In the genomic region with DNA sequence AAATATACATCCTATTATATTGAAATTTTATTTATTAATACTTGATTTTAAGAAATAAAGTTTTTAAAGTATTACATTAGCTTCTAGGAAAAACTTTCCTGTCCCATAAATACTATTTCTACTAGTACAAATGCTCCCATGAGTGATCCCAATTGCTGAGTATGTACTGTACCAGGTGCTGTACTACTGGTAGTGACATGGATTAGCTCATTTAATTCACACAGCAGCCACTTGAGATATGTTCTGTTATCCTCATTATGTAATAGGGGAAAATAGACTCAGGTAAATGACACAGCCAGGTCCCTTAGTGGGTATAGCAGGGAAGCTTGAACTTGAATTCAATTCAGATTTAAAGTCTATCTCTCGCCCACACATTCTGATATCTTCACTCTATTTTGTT, we compare ENCODE assay signal across 1 cellular context.
TF ChIP-seq lines count a peak whose summit lies in the region.

No MANE protein-coding gene starts in this region.

TF ChIP-seq in GM23338, 12 proteins besides CTCF, POLR2A, EP300 and RAD21 (continued from another document):
- TF ChIP-seq, protein P1, sequence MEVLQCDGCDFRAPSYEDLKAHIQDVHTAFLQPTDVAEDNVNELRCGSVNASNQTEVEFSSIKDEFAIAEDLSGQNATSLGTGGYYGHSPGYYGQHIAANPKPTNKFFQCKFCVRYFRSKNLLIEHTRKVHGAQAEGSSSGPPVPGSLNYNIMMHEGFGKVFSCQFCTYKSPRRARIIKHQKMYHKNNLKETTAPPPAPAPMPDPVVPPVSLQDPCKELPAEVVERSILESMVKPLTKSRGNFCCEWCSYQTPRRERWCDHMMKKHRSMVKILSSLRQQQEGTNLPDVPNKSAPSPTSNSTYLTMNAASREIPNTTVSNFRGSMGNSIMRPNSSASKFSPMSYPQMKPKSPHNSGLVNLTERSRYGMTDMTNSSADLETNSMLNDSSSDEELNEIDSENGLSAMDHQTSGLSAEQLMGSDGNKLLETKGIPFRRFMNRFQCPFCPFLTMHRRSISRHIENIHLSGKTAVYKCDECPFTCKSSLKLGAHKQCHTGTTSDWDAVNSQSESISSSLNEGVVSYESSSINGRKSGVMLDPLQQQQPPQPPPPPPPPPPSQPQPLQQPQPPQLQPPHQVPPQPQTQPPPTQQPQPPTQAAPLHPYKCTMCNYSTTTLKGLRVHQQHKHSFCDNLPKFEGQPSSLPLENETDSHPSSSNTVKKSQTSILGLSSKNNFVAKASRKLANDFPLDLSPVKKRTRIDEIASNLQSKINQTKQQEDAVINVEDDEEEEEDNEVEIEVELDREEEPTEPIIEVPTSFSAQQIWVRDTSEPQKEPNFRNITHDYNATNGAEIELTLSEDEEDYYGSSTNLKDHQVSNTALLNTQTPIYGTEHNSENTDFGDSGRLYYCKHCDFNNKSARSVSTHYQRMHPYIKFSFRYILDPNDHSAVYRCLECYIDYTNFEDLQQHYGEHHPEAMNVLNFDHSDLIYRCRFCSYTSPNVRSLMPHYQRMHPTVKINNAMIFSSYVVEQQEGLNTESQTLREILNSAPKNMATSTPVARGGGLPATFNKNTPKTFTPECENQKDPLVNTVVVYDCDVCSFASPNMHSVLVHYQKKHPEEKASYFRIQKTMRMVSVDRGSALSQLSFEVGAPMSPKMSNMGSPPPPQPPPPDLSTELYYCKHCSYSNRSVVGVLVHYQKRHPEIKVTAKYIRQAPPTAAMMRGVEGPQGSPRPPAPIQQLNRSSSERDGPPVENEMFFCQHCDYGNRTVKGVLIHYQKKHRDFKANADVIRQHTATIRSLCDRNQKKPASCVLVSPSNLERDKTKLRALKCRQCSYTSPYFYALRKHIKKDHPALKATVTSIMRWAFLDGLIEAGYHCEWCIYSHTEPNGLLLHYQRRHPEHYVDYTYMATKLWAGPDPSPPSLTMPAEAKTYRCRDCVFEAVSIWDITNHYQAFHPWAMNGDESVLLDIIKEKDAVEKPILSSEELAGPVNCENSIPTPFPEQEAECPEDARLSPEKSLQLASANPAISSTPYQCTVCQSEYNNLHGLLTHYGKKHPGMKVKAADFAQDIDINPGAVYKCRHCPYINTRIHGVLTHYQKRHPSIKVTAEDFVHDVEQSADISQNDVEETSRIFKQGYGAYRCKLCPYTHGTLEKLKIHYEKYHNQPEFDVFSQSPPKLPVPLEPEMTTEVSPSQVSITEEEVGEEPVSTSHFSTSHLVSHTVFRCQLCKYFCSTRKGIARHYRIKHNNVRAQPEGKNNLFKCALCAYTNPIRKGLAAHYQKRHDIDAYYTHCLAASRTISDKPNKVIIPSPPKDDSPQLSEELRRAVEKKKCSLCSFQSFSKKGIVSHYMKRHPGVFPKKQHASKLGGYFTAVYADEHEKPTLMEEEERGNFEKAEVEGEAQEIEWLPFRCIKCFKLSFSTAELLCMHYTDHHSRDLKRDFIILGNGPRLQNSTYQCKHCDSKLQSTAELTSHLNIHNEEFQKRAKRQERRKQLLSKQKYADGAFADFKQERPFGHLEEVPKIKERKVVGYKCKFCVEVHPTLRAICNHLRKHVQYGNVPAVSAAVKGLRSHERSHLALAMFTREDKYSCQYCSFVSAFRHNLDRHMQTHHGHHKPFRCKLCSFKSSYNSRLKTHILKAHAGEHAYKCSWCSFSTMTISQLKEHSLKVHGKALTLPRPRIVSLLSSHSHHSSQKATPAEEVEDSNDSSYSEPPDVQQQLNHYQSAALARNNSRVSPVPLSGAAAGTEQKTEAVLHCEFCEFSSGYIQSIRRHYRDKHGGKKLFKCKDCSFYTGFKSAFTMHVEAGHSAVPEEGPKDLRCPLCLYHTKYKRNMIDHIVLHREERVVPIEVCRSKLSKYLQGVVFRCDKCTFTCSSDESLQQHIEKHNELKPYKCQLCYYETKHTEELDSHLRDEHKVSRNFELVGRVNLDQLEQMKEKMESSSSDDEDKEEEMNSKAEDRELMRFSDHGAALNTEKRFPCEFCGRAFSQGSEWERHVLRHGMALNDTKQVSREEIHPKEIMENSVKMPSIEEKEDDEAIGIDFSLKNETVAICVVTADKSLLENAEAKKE (CRISPR knock-in tag; IDR thresholded peaks at IDR 0.05), result no peak
- TF ChIP-seq NANOG (IDR thresholded peaks at IDR 0.05; ENCODE audit: borderline replicate concordance), result no peak
- TF ChIP-seq, protein P2, sequence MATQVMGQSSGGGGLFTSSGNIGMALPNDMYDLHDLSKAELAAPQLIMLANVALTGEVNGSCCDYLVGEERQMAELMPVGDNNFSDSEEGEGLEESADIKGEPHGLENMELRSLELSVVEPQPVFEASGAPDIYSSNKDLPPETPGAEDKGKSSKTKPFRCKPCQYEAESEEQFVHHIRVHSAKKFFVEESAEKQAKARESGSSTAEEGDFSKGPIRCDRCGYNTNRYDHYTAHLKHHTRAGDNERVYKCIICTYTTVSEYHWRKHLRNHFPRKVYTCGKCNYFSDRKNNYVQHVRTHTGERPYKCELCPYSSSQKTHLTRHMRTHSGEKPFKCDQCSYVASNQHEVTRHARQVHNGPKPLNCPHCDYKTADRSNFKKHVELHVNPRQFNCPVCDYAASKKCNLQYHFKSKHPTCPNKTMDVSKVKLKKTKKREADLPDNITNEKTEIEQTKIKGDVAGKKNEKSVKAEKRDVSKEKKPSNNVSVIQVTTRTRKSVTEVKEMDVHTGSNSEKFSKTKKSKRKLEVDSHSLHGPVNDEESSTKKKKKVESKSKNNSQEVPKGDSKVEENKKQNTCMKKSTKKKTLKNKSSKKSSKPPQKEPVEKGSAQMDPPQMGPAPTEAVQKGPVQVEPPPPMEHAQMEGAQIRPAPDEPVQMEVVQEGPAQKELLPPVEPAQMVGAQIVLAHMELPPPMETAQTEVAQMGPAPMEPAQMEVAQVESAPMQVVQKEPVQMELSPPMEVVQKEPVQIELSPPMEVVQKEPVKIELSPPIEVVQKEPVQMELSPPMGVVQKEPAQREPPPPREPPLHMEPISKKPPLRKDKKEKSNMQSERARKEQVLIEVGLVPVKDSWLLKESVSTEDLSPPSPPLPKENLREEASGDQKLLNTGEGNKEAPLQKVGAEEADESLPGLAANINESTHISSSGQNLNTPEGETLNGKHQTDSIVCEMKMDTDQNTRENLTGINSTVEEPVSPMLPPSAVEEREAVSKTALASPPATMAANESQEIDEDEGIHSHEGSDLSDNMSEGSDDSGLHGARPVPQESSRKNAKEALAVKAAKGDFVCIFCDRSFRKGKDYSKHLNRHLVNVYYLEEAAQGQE (IDR thresholded peaks at IDR 0.05; ENCODE audit: unreplicated experiment), result no peak
- no peak for TF ChIP-seq POLR2AphosphoS5 (IDR thresholded peaks at IDR 0.05; ENCODE audit: low read depth)
- no peak for TF ChIP-seq ZNF114 (CRISPR knock-in tag; IDR thresholded peaks at IDR 0.05)
- no peak for TF ChIP-seq EZH2 (IDR thresholded peaks at IDR 0.05; ENCODE audit: low read depth, unreplicated experiment)
TF ChIP-seq in GM23338: peak in this region for 0.
